Comparison of ENCODE assay signal across 15 cellular contexts in genomic region chr19:28501979-28502378, GRCh38.
"Had no signal": no experiment of that assay in that cellular context is flagged by ENCODE, and none has a peak within 500 bp of the region (broad histone marks: within the 10 kb centered on the region; RNA-seq: fewer than 3 reads in every experiment).

No MANE protein-coding gene starts in this region.

- ATAC-seq: activated naive CD4-positive, alpha-beta T cell treated with anti-CD3 and anti-CD28 coated beads, Interleukin-2, amount 50 U/mL, for 72 hours; activated T-cell treated with anti-CD3 and anti-CD28 coated beads, Interleukin-2, amount 50 U/mL, for 4 hours; psoas muscle; sciatic nerve; SK-N-SH treated with all-trans-retinoic acid at 6 μM for 48 hours; T-helper 17 cell had no signal

- H3K9me3 ChIP-seq: colonic mucosa, left ventricle myocardium inferior, psoas muscle, thoracic aorta had no signal

- H3K27ac ChIP-seq: colonic mucosa, esophagus squamous epithelium, hepatocyte, left ventricle myocardium inferior, psoas muscle, thoracic aorta had no signal

- H3K27me3 ChIP-seq: colonic mucosa, esophagus squamous epithelium, hepatocyte had no signal

- H3K4me1 ChIP-seq: colonic mucosa, esophagus squamous epithelium, left ventricle myocardium inferior, psoas muscle had no signal

- H3K9me3 Mint-ChIP-seq: activated naive CD4-positive, alpha-beta T cell treated with anti-CD3 and anti-CD28 coated beads, Interleukin-2, amount 50 U/mL, for 72 hours; activated T-cell treated with anti-CD3 and anti-CD28 coated beads, Interleukin-2, amount 50 U/mL, for 4 hours; nephron had no signal

- H3K4me3 Mint-ChIP-seq: activated T-cell treated with anti-CD3 and anti-CD28 coated beads, Interleukin-2, amount 50 U/mL, for 4 hours; nephron; T-helper 17 cell had no signal

- H3K4me1 Mint-ChIP-seq: nephron, T-helper 17 cell had no signal

- DNase-seq: activated CD4-positive, CD25-positive, alpha-beta regulatory T cell; activated effector memory CD4-positive, alpha-beta T cell treated with anti-CD3 and anti-CD28 coated beads, Interleukin-2, amount 50 U/mL, for 16 hours; activated T-cell treated with anti-CD3 and anti-CD28 coated beads, Interleukin-2, amount 50 U/mL, for 4 hours; colonic mucosa; esophagus squamous epithelium; left ventricle myocardium inferior; mesenchymal stem cell; psoas muscle; T-helper 17 cell had no signal

- H3K27ac Mint-ChIP-seq: activated naive CD4-positive, alpha-beta T cell treated with anti-CD3 and anti-CD28 coated beads, Interleukin-2, amount 50 U/mL, for 72 hours; nephron; T-helper 17 cell had no signal

- H3K36me3 ChIP-seq: colonic mucosa, esophagus squamous epithelium, left ventricle myocardium inferior, thoracic aorta had no signal

- H3K4me3 ChIP-seq: colonic mucosa, esophagus squamous epithelium, hepatocyte, left ventricle myocardium inferior, psoas muscle, thoracic aorta had no signal
